In the genomic region with DNA sequence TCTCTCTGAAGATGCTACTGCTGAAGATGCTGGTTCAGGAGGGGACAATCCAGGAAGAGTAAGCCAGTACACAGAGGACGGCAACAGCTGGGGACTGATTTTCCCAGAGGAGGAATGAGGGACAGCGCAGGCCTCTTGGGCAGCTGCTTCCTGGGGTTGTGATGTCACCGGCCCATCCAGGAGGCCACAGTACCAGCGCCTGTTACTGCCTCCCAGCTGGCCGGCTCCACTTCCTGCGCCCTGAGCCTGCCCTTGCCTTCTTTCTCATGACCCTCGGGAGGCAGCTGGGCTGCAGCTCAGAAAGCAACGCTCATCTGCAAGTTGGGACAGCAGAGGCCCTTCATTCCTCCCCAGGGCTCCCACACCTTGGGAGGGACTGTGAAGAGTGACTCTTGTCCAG, we compare ENCODE assay signal across 10 cellular contexts. TPM values are rescaled to one million over a fixed set of nuclear protein-coding genes. Genes with fewer than 3 reads are reported as not detected.
A peak's percentile ranks its signal among the peaks of the same experiment; 100 is the strongest.
DNase-seq lines count a peak whose midpoint lies in the region; ATAC-seq and TF ChIP-seq lines count a peak whose summit lies in the region.
"Had no signal": no experiment of that assay in that cellular context is flagged by ENCODE, and none has a peak within 500 bp of the region (broad histone marks: within the 10 kb centered on the region; RNA-seq: fewer than 3 reads in every experiment).

No MANE protein-coding gene starts in this region.

- no peaks in the 10 kb centered on the region for H3K27me3 ChIP-seq in liver (ENCODE audit: control insufficient read depth in 4 of 4, insufficient read depth in 4 of 4, low read length in 3 of 4)
- no peaks in the 10 kb centered on the region for H3K27me3 ChIP-seq in spleen (replicated peaks in 1 of 7)
- no peaks in the 10 kb centered on the region for H3K27me3 ChIP-seq in PC-3 (ENCODE audit: low read length)

- H4K20me1 ChIP-seq in PC-3 (ENCODE audit: low read length) = no peaks in the 10 kb centered on the region

- no peak for TF ChIP-seq POLR2A in spleen (IDR thresholded peaks at IDR 0.05)

- H3K9me3 ChIP-seq in liver (ENCODE audit: control insufficient read depth in 4 of 4, low read length in 3 of 4) (no peaks in the 10 kb centered on the region), spleen (no peaks in the 10 kb centered on the region), PC-3 (ENCODE audit: low read length) (no peaks in the 10 kb centered on the region)

- H3K27ac ChIP-seq in liver (ENCODE audit: low read depth in 1 of 2, low read length in 2 of 2) = peak overlapping the region in 1 of 2 donors; percentile 25
- H3K27ac ChIP-seq in spleen = peak overlapping the region; percentile 44 to 87 (median 58)
- no peak overlapping the region for H3K27ac ChIP-seq in PC-3 (ENCODE audit: low read length)

- no peaks in the 10 kb centered on the region for H3K9me2 ChIP-seq in PC-3 (replicated peaks; ENCODE audit: low read length)

- no peak overlapping the region for H2AFZ ChIP-seq in PC-3 (ENCODE audit: low read length)

- H3K4me3 Mint-ChIP-seq in chondrocyte (ENCODE audit: unreplicated experiment) = no peak overlapping the region
- H3K4me3 Mint-ChIP-seq in activated T-cell treated with anti-CD3 and anti-CD28 coated beads, Interleukin-2, amount 50 U/mL, for 4 hours = no peak overlapping the region
- H3K4me3 Mint-ChIP-seq: brain had no signal

- CTCF ChIA-PET in PC-3 (lab: Charles Lee) = interaction anchor here (0.6 kb wide), 2 partner anchors 11 to 305 kb away, joined by 3 to 4 read pairs; no protein-coding TSS in a partner anchor

- no peaks in the 10 kb centered on the region for H3F3A ChIP-seq in PC-3 (ENCODE audit: low read length, unreplicated experiment)

- WGBS in liver = 79% methylated on average over 8 of the region's 8 CpGs
- WGBS in spleen, 5 donors = 48 to 73% (median 51%) methylated on average over 7 to 8 of the region's 8 CpGs

- POLR2A ChIA-PET in PC-3 (lab: Charles Lee; ENCODE audit: unreplicated experiment) = no interaction called here

- peak overlapping the region; percentile 90 for H3K27ac Mint-ChIP-seq in chondrocyte (ENCODE audit: unreplicated experiment)

- peak in 1 of 2 donors; percentile 17 for TF ChIP-seq RAD21 in liver (IDR thresholded peaks at IDR 0.05)

- intact Hi-C loops in spleen (cut with DNase I; ENCODE audit: low total_unique reads) (no loop called here), PC-3 (cut with micrococcal nuclease) (no loop called here)

- H3K27me3 Mint-ChIP-seq in chondrocyte (ENCODE audit: low read depth) = no peaks in the 10 kb centered on the region
- no peaks in the 10 kb centered on the region for H3K27me3 Mint-ChIP-seq in activated T-cell treated with anti-CD3 and anti-CD28 coated beads, Interleukin-2, amount 50 U/mL, for 4 hours (ENCODE audit: low read depth)
- H3K27me3 Mint-ChIP-seq: brain had no signal

- H3K4me1 ChIP-seq in liver (ENCODE audit: control insufficient read depth in 4 of 4, insufficient read depth in 4 of 4, low read length in 3 of 4) (no peaks in the 10 kb centered on the region), spleen (peaks cover 13 to 73% (median 33%) of the 10 kb centered on the region in 6 donors), PC-3 (ENCODE audit: insufficient read depth, low read length) (peaks cover 34% of the 10 kb centered on the region)

- H3K9ac ChIP-seq in liver (ENCODE audit: low read depth in 1 of 2, low read length in 2 of 2) (no peak overlapping the region), PC-3 (ENCODE audit: low read length) (no peak overlapping the region)

- no TSS peak for BruUV-seq in PC-3 (replicated peaks; lab: Mats Ljungman, UMichigan)

- no peak overlapping the region for H3K4me2 ChIP-seq in PC-3 (ENCODE audit: low read length)

- H3K36me3 ChIP-seq in liver (ENCODE audit: control insufficient read depth in 4 of 4, insufficient read depth in 3 of 4, low read depth in 1 of 4, low read length in 3 of 4) (no peaks in the 10 kb centered on the region), spleen (no peaks in the 10 kb centered on the region), PC-3 (ENCODE audit: low read depth, low read length) (no peaks in the 10 kb centered on the region)

- H3K4me3 ChIP-seq in liver (ENCODE audit: low read depth in 1 of 3, low read length in 3 of 3) (no peak overlapping the region), spleen (no peak overlapping the region), PC-3 (ENCODE audit: low read length) (no peak overlapping the region)

- peak; percentile 59 for DNase-seq in NCI-H510A (lab: John Stamatoyannopoulos, UW)
- DNase-seq in chondrocyte (ENCODE audit: low spot score) = no peak
- peak; percentile 77 for DNase-seq in spleen
- DNase-seq in PC-3 = no peak
- no peak for DNase-seq in activated naive CD4-positive, alpha-beta T cell treated with anti-CD3 and anti-CD28 coated beads, Interleukin-2, amount 50 U/mL, for 16 hours
- no peak for DNase-seq in activated T-cell treated with anti-CD3 and anti-CD28 coated beads, Interleukin-2, amount 50 U/mL, for 4 hours
- no peak for DNase-seq in GM13977 (ENCODE audit: low spot score)
- DNase-seq: NCI-H774 had no signal

- peaks cover 54% of the 10 kb centered on the region for H3K4me1 Mint-ChIP-seq in chondrocyte (ENCODE audit: low read depth)
- peaks cover 34% of the 10 kb centered on the region for H3K4me1 Mint-ChIP-seq in activated T-cell treated with anti-CD3 and anti-CD28 coated beads, Interleukin-2, amount 50 U/mL, for 4 hours (ENCODE audit: low read depth)

- in situ Hi-C loops in GM13977 (cut with MboI; ENCODE audit: low pct_unique_long_range_greater_than_20kb, low sequenced_read_pairs, unreplicated experiment) = no loop called here

- no peaks in the 10 kb centered on the region for H3K36me3 Mint-ChIP-seq in chondrocyte (ENCODE audit: low read depth)
- no peaks in the 10 kb centered on the region for H3K36me3 Mint-ChIP-seq in activated T-cell treated with anti-CD3 and anti-CD28 coated beads, Interleukin-2, amount 50 U/mL, for 4 hours (ENCODE audit: insufficient read depth)
- H3K36me3 Mint-ChIP-seq: brain had no signal

- no peak for ATAC-seq in PC-3
- ATAC-seq in activated T-cell treated with anti-CD3 and anti-CD28 coated beads, Interleukin-2, amount 50 U/mL, for 4 hours = no peak

- no peaks in the 10 kb centered on the region for H3K9me3 Mint-ChIP-seq in chondrocyte (ENCODE audit: low read depth)
- no peaks in the 10 kb centered on the region for H3K9me3 Mint-ChIP-seq in activated T-cell treated with anti-CD3 and anti-CD28 coated beads, Interleukin-2, amount 50 U/mL, for 4 hours

- TF ChIP-seq CTCF in chondrocyte (IDR thresholded peaks at IDR 0.05) = peak; percentile 11
- TF ChIP-seq CTCF in liver (IDR thresholded peaks at IDR 0.05; ENCODE audit: low read depth, low read length, missing input control) = no peak
- peak in 1 of 11 experiments; percentile 5 for TF ChIP-seq CTCF in spleen (IDR thresholded peaks at IDR 0.05 in 8 of 11, conservative IDR thresholded peaks at IDR 0.05 in 3 of 11)
- no peak for TF ChIP-seq CTCF in PC-3 (conservative IDR thresholded peaks at IDR 0.05; ENCODE audit: low read depth, low read length)
- no peak for TF ChIP-seq CTCF in GM13977 (IDR thresholded peaks at IDR 0.05; ENCODE audit: extremely low read depth, insufficient read depth, missing control alignments)

- no peaks in the 10 kb centered on the region for H3K79me2 ChIP-seq in PC-3 (ENCODE audit: low read length)

TF ChIP-seq in liver, 16 proteins besides CTCF, POLR2A, EP300 and RAD21 (continues in another document):
- TF ChIP-seq NR2F2 (IDR thresholded peaks at IDR 0.05) = peak; percentile 89
- no peak for TF ChIP-seq FOXA1 (IDR thresholded peaks at IDR 0.05)
- TF ChIP-seq HNF4A (conservative IDR thresholded peaks at IDR 0.05) = no peak
- peak in 1 of 2 donors; percentile 23 for TF ChIP-seq GABPA (IDR thresholded peaks at IDR 0.05 in 1 of 2, conservative IDR thresholded peaks at IDR 0.05 in 1 of 2)
- TF ChIP-seq MAX (IDR thresholded peaks at IDR 0.05) = no peak
- TF ChIP-seq ZBTB33 (IDR thresholded peaks at IDR 0.05) = no peak
- TF ChIP-seq TAF1 (conservative IDR thresholded peaks at IDR 0.05) = no peak
- no peak for TF ChIP-seq ATF3 (IDR thresholded peaks at IDR 0.05)
- TF ChIP-seq HNF4G (IDR thresholded peaks at IDR 0.05) = no peak
- TF ChIP-seq YY1 (IDR thresholded peaks at IDR 0.05) = no peak
- peak; percentile 54 for TF ChIP-seq SP1 (IDR thresholded peaks at IDR 0.05)

RNA-seq across cellular contexts. Expression of gene ID3, which starts 21.9 kb away (rescaled TPM):
- total RNA-seq in chondrocyte (81.8 to 330 TPM (median 83.5 TPM) in 3 replicates), liver (10 to 100 TPM; 21.6 to 38.6 TPM), spleen (100 to 1,000 TPM in 1 of 7 donors, 10 to 100 TPM in 6; 49.5 to 122 (median 65.4) TPM), PC-3 (2014; rRNA removed) (77.7 and 92.5 TPM in 2 replicates)
- polyA plus RNA-seq in liver (10 to 100 TPM; 37.3 to 42.6 TPM), spleen (100 to 1,000 TPM in 2 of 3 donors, 10 to 100 TPM in 1; 59.8 to 118 (median 109) TPM)
- 10 to 100 TPM; 15.1 to 17.1 (median 15.1) TPM for total RNA-seq in activated T-cell treated with anti-CD3 and anti-CD28 coated beads, Interleukin-2, amount 50 U/mL, for 4 hours

RNA-seq across cellular contexts. Expression of gene E2F2, which starts 50.2 kb away (rescaled TPM):
- 0.72 to 4.3 TPM (median 0.87 TPM) in 3 replicates for total RNA-seq in chondrocyte
- 10 to 100 TPM in 1 of 2 donors, under 1 TPM in 1; 0.08 to 79.9 TPM for total RNA-seq in liver
- under 1 TPM; 0.36 to 0.53 TPM for polyA plus RNA-seq in liver
- 10 to 100 TPM in 2 of 7 donors, 1 to 10 TPM in 5; 3.4 to 18.9 (median 8.4) TPM for total RNA-seq in spleen
- polyA plus RNA-seq in spleen = 1 to 10 TPM in 2 of 3 donors, under 1 TPM in 1; 0.89 to 2.3 (median 1.5) TPM
- 7.0 and 8.3 TPM in 2 replicates for total RNA-seq in PC-3 (2014; rRNA removed)
- 1 to 10 TPM; 5.5 to 9.3 (median 7.2) TPM for total RNA-seq in activated T-cell treated with anti-CD3 and anti-CD28 coated beads, Interleukin-2, amount 50 U/mL, for 4 hours

Comparison
In these comparisons a context has a peak if more than half of its experiments do, and no peak if none do; other contexts are left out.
1. DNase-seq: peak in NCI-H510A (single experiment) and spleen (single experiment); none in chondrocyte (single experiment), PC-3 (single experiment), activated naive CD4-positive, alpha-beta T cell treated with anti-CD3 and anti-CD28 coated beads, Interleukin-2, amount 50 U/mL, for 16 hours (single experiment), activated T-cell treated with anti-CD3 and anti-CD28 coated beads, Interleukin-2, amount 50 U/mL, for 4 hours (single experiment) and GM13977 (single experiment).